26 cellular contexts compared by ENCODE assay signal in genomic region chr11:96397863-96398262, GRCh38.
"Had no signal": no experiment of that assay in that cellular context is flagged by ENCODE, and none has a peak within 500 bp of the region (broad histone marks: within the 10 kb centered on the region; RNA-seq: fewer than 3 reads in every experiment).

No MANE protein-coding gene starts in this region.

- ATAC-seq: effector memory CD8-positive, alpha-beta T cell; left lobe of liver; mucosa of descending colon; stimulated activated effector memory CD8-positive, alpha-beta T cell treated with anti-CD3 and anti-CD28 coated beads, Interleukin-12 subunit alpha, Interleukin-12 subunit beta, amount 100 ng/mL, for 72 hours had no signal

- H3K4me3 ChIP-seq: esophagus squamous epithelium, mucosa of descending colon, neural progenitor cell, prostate gland, right atrium auricular region, sigmoid colon, stomach, thyroid gland, vagina had no signal

- H3K27ac ChIP-seq: esophagus squamous epithelium, neural progenitor cell, parathyroid adenoma, prostate gland, right atrium auricular region, sigmoid colon, stomach, thyroid gland, vagina had no signal

- H3K9me3 Mint-ChIP-seq: effector memory CD8-positive, alpha-beta T cell; neural progenitor cell; stimulated activated effector memory CD8-positive, alpha-beta T cell treated with anti-CD3 and anti-CD28 coated beads, Interleukin-12 subunit alpha, Interleukin-12 subunit beta, amount 100 ng/mL, for 72 hours had no signal

- H3K4me2 ChIP-seq: neural progenitor cell had no signal

- H3K4me1 ChIP-seq: neural progenitor cell, parathyroid adenoma, prostate gland, right atrium auricular region, sigmoid colon, thyroid gland, vagina had no signal

- DNase-seq: cortex of kidney; effector memory CD8-positive, alpha-beta T cell; erythroblast; esophagus squamous epithelium; mesenchymal stem cell; mucosa of descending colon; naive B cell; sigmoid colon; stimulated activated CD4-positive, alpha-beta T cell treated with anti-CD3 and anti-CD28 coated beads, Interleukin-2, amount 100 ng/mL, for 24 hours; stimulated activated CD4-positive, alpha-beta T cell treated with anti-CD3 and anti-CD28 coated beads, Interleukin-4, amount 100 ng/mL, for 24 hours; stimulated activated naive CD4-positive, alpha-beta T cell treated with Interleukin-2 at 50 U/mL for 16 hours; stomach; thyroid gland; trophoblast cell had no signal

- H3K36me3 Mint-ChIP-seq: naive B cell; neural progenitor cell; stimulated activated effector memory CD8-positive, alpha-beta T cell treated with anti-CD3 and anti-CD28 coated beads, Interleukin-12 subunit alpha, Interleukin-12 subunit beta, amount 100 ng/mL, for 72 hours had no signal

- H3K4me1 Mint-ChIP-seq: naive B cell; nephron; neural progenitor cell; stimulated activated effector memory CD8-positive, alpha-beta T cell treated with anti-CD3 and anti-CD28 coated beads, Interleukin-12 subunit alpha, Interleukin-12 subunit beta, amount 100 ng/mL, for 72 hours had no signal

- H2AFZ ChIP-seq: neural progenitor cell, parathyroid adenoma had no signal

- FAIRE-seq: endometrium, frontal cortex, keratinocyte had no signal

- H3K27me3 Mint-ChIP-seq: naive B cell had no signal

- H3K36me3 ChIP-seq: esophagus squamous epithelium, neural progenitor cell, prostate gland, right atrium auricular region, sigmoid colon, stomach, thyroid gland, vagina had no signal

- H3K27ac Mint-ChIP-seq: effector memory CD8-positive, alpha-beta T cell; mesothelial cell of epicardium; nephron; neural progenitor cell; stimulated activated effector memory CD8-positive, alpha-beta T cell treated with anti-CD3 and anti-CD28 coated beads, Interleukin-12 subunit alpha, Interleukin-12 subunit beta, amount 100 ng/mL, for 72 hours had no signal

- H3K27me3 ChIP-seq: esophagus squamous epithelium, neural progenitor cell, right atrium auricular region, sigmoid colon, stomach, thyroid gland, vagina had no signal

- H3K4me3 Mint-ChIP-seq: effector memory CD8-positive, alpha-beta T cell; mesothelial cell of epicardium; naive B cell; nephron; neural progenitor cell; stimulated activated effector memory CD8-positive, alpha-beta T cell treated with anti-CD3 and anti-CD28 coated beads, Interleukin-12 subunit alpha, Interleukin-12 subunit beta, amount 100 ng/mL, for 72 hours had no signal

- H3K9me3 ChIP-seq: esophagus squamous epithelium, mucosa of descending colon, prostate gland, right atrium auricular region, sigmoid colon, thyroid gland, vagina had no signal

- H3K9ac ChIP-seq: neural progenitor cell, parathyroid adenoma had no signal

- H3K79me2 ChIP-seq: parathyroid adenoma had no signal
